ENCODE assay signal across 18 cellular contexts in the genomic region with DNA sequence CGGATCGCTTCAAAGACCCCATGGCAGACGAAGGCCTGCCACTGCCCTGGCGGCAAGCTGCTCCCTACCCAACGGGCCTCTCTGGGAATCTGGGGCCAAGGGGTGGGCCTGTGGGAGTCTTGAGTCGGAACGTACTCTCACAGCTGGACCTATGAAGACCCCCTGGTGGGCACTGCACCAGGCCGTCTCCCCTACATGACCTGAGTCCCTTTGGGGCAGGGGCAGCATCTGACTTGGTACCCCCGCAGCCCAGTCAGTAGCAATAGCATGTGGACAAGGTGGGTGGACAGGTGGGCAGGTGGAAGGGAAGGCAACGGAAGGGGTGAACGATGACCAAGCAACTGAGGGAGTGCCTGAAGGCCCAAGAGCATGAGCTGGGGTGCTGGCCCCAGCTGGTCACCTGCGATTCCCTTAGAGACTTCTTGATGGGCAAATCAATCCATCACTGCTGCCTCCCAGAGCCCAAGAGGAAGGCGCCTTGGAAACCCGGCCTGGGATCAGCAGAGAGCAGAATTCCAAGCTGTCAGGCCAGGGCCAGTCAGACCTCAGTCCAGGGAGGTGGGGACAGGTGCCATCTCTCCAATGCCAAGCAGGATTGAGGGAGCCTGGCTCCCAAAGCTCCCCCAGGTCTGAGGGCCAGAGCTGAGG. TPM values are rescaled to one million over a fixed set of nuclear protein-coding genes. Genes with fewer than 3 reads are reported as not detected.
A peak's percentile ranks its signal among the peaks of the same experiment; 100 is the strongest.
DNase-seq lines count a peak whose midpoint lies in the region; ATAC-seq and TF ChIP-seq lines count a peak whose summit lies in the region.
"Had no signal": no experiment of that assay in that cellular context is flagged by ENCODE, and none has a peak within 500 bp of the region (broad histone marks: within the 10 kb centered on the region; RNA-seq: fewer than 3 reads in every experiment).

No MANE protein-coding gene starts in this region.

- ATAC-seq in left cardiac atrium (no peak), lower lobe of right lung (no peak), GM18873 (IDR thresholded peaks at IDR 0.05; ENCODE audit: low FRiP score, unreplicated experiment) (no peak)
- ATAC-seq: GM12878, K562 had no signal

- peaks cover 99% of the 10 kb centered on the region for H3K4me1 ChIP-seq in left ventricle myocardium inferior
- peaks cover 84% of the 10 kb centered on the region for H3K4me1 ChIP-seq in lower lobe of right lung
- peaks cover 37% of the 10 kb centered on the region for H3K4me1 ChIP-seq in osteoblast (ENCODE audit: insufficient read depth, low read length)
- H3K4me1 ChIP-seq: HAP-1 had no signal

- no peak overlapping the region for H3K4me3 ChIP-seq in left ventricle myocardium inferior
- H3K4me3 ChIP-seq in lower lobe of right lung = no peak overlapping the region
- H3K4me3 ChIP-seq in osteoblast (ENCODE audit: insufficient read depth, low read length) = no peak overlapping the region
- H3K4me3 ChIP-seq: GM12878, GM23248, HAP-1, K562, SJCRH30 had no signal

- H3K79me2 ChIP-seq in osteoblast (ENCODE audit: insufficient read depth, low read length) = peaks cover 89% of the 10 kb centered on the region

- H3K27ac ChIP-seq in left ventricle myocardium inferior (replicated peaks) (peak overlapping the region; percentile 93), angular gyrus (ENCODE audit: low read depth, low read length) (peak overlapping the region; percentile 75), lower lobe of right lung (no peak overlapping the region), osteoblast (ENCODE audit: low read depth, low read length) (no peak overlapping the region)
- H3K27ac ChIP-seq: 22Rv1, GM23248, SJCRH30 had no signal

- no peak overlapping the region for H2AFZ ChIP-seq in osteoblast (ENCODE audit: low read length)
- H2AFZ ChIP-seq: GM23248 had no signal

- H4K20me1 ChIP-seq in osteoblast (ENCODE audit: insufficient read depth, low read length) = peaks cover 61% of the 10 kb centered on the region

- intact Hi-C loops in left ventricle myocardium inferior (cut with micrococcal nuclease) = no loop called here
- intact Hi-C loops in left cardiac atrium (cut with DNase I) = no loop called here
- intact Hi-C loops in lower lobe of right lung (cut with DNase I) = no loop called here

- DNase-seq in left ventricle myocardium inferior = no peak
- DNase-seq in left cardiac atrium = no peak
- peak; percentile 43 for DNase-seq in lower lobe of right lung
- DNase-seq in osteoblast (ENCODE audit: insufficient read length, low spot score, missing footprints) = peak; percentile 34
- DNase-seq in NCI-H1436 (lab: John Stamatoyannopoulos, UW) = no peak
- DNase-seq in GDM1 (lab: John Stamatoyannopoulos, UW) = no peak
- DNase-seq: Calu3; CD4-positive, CD25-positive, alpha-beta regulatory T cell; GM23248; NCI-H187 treated with DMSO at 0.1 percent for 48 hours; NCI-H510A treated with DMSO at 0.1 percent for 48 hours; SJCRH30 had no signal

- no peaks in the 10 kb centered on the region for H3K27me3 ChIP-seq in left ventricle myocardium inferior (ENCODE audit: low read depth)
- H3K27me3 ChIP-seq in lower lobe of right lung (ENCODE audit: low read depth) = no peaks in the 10 kb centered on the region
- no peaks in the 10 kb centered on the region for H3K27me3 ChIP-seq in osteoblast (ENCODE audit: insufficient read depth, low read length)
- H3K27me3 ChIP-seq: SJCRH30 had no signal

- H3K36me3 ChIP-seq in left ventricle myocardium inferior (peaks cover 5% of the 10 kb centered on the region), lower lobe of right lung (peaks cover 70% of the 10 kb centered on the region), osteoblast (ENCODE audit: insufficient read depth, low read length) (peaks cover 13% of the 10 kb centered on the region)
- H3K36me3 ChIP-seq: SJCRH30 had no signal

- TF ChIP-seq CTCF in left ventricle myocardium inferior (IDR thresholded peaks at IDR 0.05; ENCODE audit: borderline replicate concordance) = no peak
- TF ChIP-seq CTCF in lower lobe of right lung (IDR thresholded peaks at IDR 0.05) = no peak
- no peak for TF ChIP-seq CTCF in osteoblast (IDR thresholded peaks at IDR 0.05; ENCODE audit: extremely low read depth, low read depth, low read length)

- no peak overlapping the region for H3K4me2 ChIP-seq in osteoblast (ENCODE audit: insufficient read depth, low read length)

- H3K9me3 ChIP-seq in left ventricle myocardium inferior (replicated peaks) (no peaks in the 10 kb centered on the region), lower lobe of right lung (no peaks in the 10 kb centered on the region), osteoblast (ENCODE audit: low read depth, low read length) (no peaks in the 10 kb centered on the region)
- H3K9me3 ChIP-seq: HAP-1, SJCRH30 had no signal

RNA-seq across cellular contexts. Expression of a gene that starts 35.3 kb away (rescaled TPM):
- 51.9 TPM for total RNA-seq in left ventricle myocardium inferior
- total RNA-seq in left cardiac atrium = 10 to 100 TPM; 60.3 to 66.9 TPM
- total RNA-seq in lower lobe of right lung = 276 TPM
- 91.6 and 95.2 TPM in 2 replicates for total RNA-seq in osteoblast

RNA-seq across cellular contexts. Expression of a gene that starts 42.7 kb away (rescaled TPM):
- 19.6 TPM for total RNA-seq in left ventricle myocardium inferior
- 10 to 100 TPM; 40.9 to 41.6 TPM for total RNA-seq in left cardiac atrium
- 19.5 TPM for total RNA-seq in lower lobe of right lung
- 0.36 and 0.59 TPM in 2 replicates for total RNA-seq in osteoblast

Comparison
In these comparisons a context has a peak if more than half of its experiments do, and no peak if none do; other contexts are left out.
1. DNase-seq: peak in lower lobe of right lung (single experiment) and osteoblast (single experiment); none in left ventricle myocardium inferior (single experiment), left cardiac atrium (single experiment), NCI-H1436 (single experiment) and GDM1 (single experiment).
2. H3K27ac ChIP-seq: peak in left ventricle myocardium inferior (single experiment) and angular gyrus (single experiment); none in lower lobe of right lung (single experiment) and osteoblast (single experiment).
3. RNA of a gene that starts 42.7 kb away (total RNA-seq): 40.9 to 41.6 TPM in left cardiac atrium, 19.6 TPM in left ventricle myocardium inferior (single experiment) and 19.5 TPM in lower lobe of right lung (single experiment); 0.36 to 0.59 TPM in osteoblast; every median in the first group is over 10 times any median in the second.